8 cellular contexts compared by ENCODE assay signal in the genomic region with DNA sequence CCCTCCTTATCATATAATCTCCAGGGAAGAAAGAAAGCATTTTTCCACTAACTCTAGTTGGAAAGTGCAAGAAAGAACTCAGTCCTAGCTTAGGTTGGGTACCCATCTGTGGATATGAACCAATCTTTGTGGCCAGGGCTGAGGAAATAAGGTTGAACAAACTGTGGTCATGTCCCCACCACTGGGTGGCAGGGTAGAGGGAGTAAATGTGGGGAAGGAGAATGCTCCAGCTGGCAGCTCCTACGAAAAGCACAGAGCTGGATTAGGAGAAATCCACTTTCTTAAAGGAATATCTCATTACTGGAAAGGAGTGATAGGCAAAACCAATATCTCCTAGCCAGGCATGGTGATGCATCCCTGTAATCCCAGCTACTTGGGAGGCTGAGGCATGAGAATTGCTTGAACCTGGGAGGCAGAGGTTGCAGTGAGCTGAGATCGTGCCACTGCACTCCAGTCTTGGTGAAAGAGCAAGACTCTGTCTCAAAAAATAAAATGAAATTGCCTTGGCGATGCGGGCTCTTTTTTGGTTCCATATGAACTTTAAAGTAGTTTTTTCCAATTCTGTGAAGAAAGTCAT.
DNase-seq lines count a peak whose midpoint lies in the region; ATAC-seq, FAIRE-seq and TF ChIP-seq lines count a peak whose summit lies in the region.

No MANE protein-coding gene starts in this region.

- peak; percentile 60 for TF ChIP-seq CTCF in AG04449 (IDR thresholded peaks at IDR 0.05; ENCODE audit: insufficient read depth, low read length, missing control alignments)
- peak; percentile 51 for TF ChIP-seq CTCF in GM12873 (IDR thresholded peaks at IDR 0.05; ENCODE audit: insufficient read depth, low read depth, low read length, missing control alignments)
- TF ChIP-seq CTCF in K562 (IDR thresholded peaks at IDR 0.05 in 2 of 3, conservative IDR thresholded peaks at IDR 0.05 in 1 of 3; ENCODE audit: insufficient read depth in 2 of 3, low read depth in 1 of 3, low read length in 3 of 3), result peak; percentile 53 to 57 (median 55)
- peak; percentile 64 for TF ChIP-seq CTCF in HepG2 (CRISPR knock-in tag; IDR thresholded peaks at IDR 0.05)

- H3K4me3 ChIP-seq in AG04449 (ENCODE audit: low read depth, low read length), result no peak overlapping the region
- no peak overlapping the region for H3K4me3 ChIP-seq in K562
- H3K4me3 ChIP-seq in HepG2 (replicated peaks in 1 of 3; ENCODE audit: insufficient read depth in 1 of 3, low read depth in 2 of 3, low read length in 3 of 3), result no peak overlapping the region

- H2AFZ ChIP-seq in K562 (ENCODE audit: low read depth, low read length), result no peak overlapping the region
- no peak overlapping the region for H2AFZ ChIP-seq in HepG2 (ENCODE audit: low read length)

- 0% methylated on average over 3 of the region's 4 CpGs for WGBS in K562 (ENCODE audit: insufficient coverage, low coverage, missing lambda C conversion rate)
- WGBS in HepG2 (ENCODE audit: low lambda C conversion rate), result 24% methylated on average over 4 of the region's 4 CpGs

- FAIRE-seq in K562 (lab: Jason Lieb, UNC) (peak; percentile 52), HepG2 (lab: Jason Lieb, UNC) (peak; percentile 85)

- POLR2A ChIA-PET in AG04449 (lab: Yijun Ruan, JAX), result interaction anchor here (0.6 kb wide), 2 partner anchors 205 kb away, joined by 3 read pairs; no protein-coding TSS in a partner anchor
- POLR2A ChIA-PET in K562 (lab: Yijun Ruan, JAX), result interaction anchor here (0.7 kb wide), 1 partner anchor 584 kb away, joined by 4 read pairs; no protein-coding TSS in a partner anchor
- POLR2A ChIA-PET in HepG2 (lab: Yijun Ruan, JAX), result no interaction called here

- H3K79me2 ChIP-seq in K562 (ENCODE audit: control insufficient read depth, insufficient read depth, low read length), result no peaks in the 10 kb centered on the region
- H3K79me2 ChIP-seq in HepG2 (ENCODE audit: insufficient read depth, low read length), result no peaks in the 10 kb centered on the region

- TF ChIP-seq RAD21 in K562 (CRISPR knock-in tag; conservative IDR thresholded peaks at IDR 0.05 in 1 of 2, IDR thresholded peaks at IDR 0.05 in 1 of 2) (peak; percentile 34 to 54), HepG2 (CRISPR knock-in tag; IDR thresholded peaks at IDR 0.05) (0 out of 2 replicates have a peak, but pooled peaks have one; percentile 21)

- no peak for TF ChIP-seq EP300 in K562 (IDR thresholded peaks at IDR 0.05; ENCODE audit: low read length)
- no peak for TF ChIP-seq EP300 in HepG2 (IDR thresholded peaks at IDR 0.05; ENCODE audit: low read depth in 2 of 2, low read length in 2 of 2)
- no peak for TF ChIP-seq EP300 in HepG2 (CRISPR knock-in tag; IDR thresholded peaks at IDR 0.05; ENCODE audit: borderline replicate concordance)

- BruUV-seq in K562 (replicated peaks; lab: Mats Ljungman, UMichigan) (no TSS peak), HepG2 (replicated peaks; lab: Mats Ljungman, UMichigan) (no TSS peak)

- H3K4me2 ChIP-seq in K562 (ENCODE audit: insufficient read depth, low read length) (no peak overlapping the region), HepG2 (ENCODE audit: low read depth, low read length) (no peak overlapping the region)

- in situ Hi-C loops in K562 (cut with MboI) (loop anchor here (10.0 kb wide), 1 partner anchor 327 kb away; no protein-coding TSS in a partner anchor), HepG2 (cut with HindIII; ENCODE audit: extremely low pct_ligation_motif_present, low pct_unique_long_range_greater_than_20kb) (loop anchor here (5.0 to 25.0 kb wide), 2 partner anchors 209 to 324 kb away; partner anchors contain the start of gene SLC12A2)

- H3K36me3 ChIP-seq in K562 (ENCODE audit: control insufficient read depth, insufficient read depth, low read length) (no peaks in the 10 kb centered on the region), HepG2 (replicated peaks in 1 of 2; ENCODE audit: control insufficient read depth in 1 of 2, insufficient read depth in 2 of 2, low read length in 2 of 2) (no peaks in the 10 kb centered on the region)

- intact Hi-C loops in K562 (cut with micrococcal nuclease) (loop anchor here (5.0 to 10.0 kb wide), 2 partner anchors 313 to 1889 kb away; no protein-coding TSS in a partner anchor), HepG2 (cut with micrococcal nuclease; ENCODE audit: unreplicated experiment) (loop anchor here (1.0 to 5.0 kb wide), 2 partner anchors 204 to 314 kb away; partner anchors contain the start of gene SLC12A2)

- DNase-seq in AG04449 (ENCODE audit: low read depth, low spot score) (no peak), NCI-H2227 (lab: John Stamatoyannopoulos, UW; ENCODE audit: unreplicated experiment) (peak; percentile 25), K562 (ENCODE audit: extremely low read depth in 1 of 4, low spot score in 3 of 4) (peak in 3 of 4 experiments; percentile 10 to 38 (median 26)), HepG2 (ENCODE audit: low spot score) (peak; percentile 36)

- H3K9me1 ChIP-seq in K562 (ENCODE audit: control insufficient read depth, insufficient read depth, low read length), result no peaks in the 10 kb centered on the region

- TF ChIP-seq POLR2A in K562 (conservative IDR thresholded peaks at IDR 0.05) (no peak), HepG2 (IDR thresholded peaks at IDR 0.05; ENCODE audit: insufficient read depth in 1 of 2, low read depth in 2 of 2, low read length in 2 of 2) (no peak)

- H3K27ac ChIP-seq in K562 (ENCODE audit: extremely low read depth, low read depth, low read length) (no peak overlapping the region), HepG2 (ENCODE audit: extremely low read length, insufficient read depth, low read length) (no peak overlapping the region)

- peak; percentile 90 for ATAC-seq in K562
- peak; percentile 88 for ATAC-seq in HepG2
- ATAC-seq in HG02970 (IDR thresholded peaks at IDR 0.05; ENCODE audit: low FRiP score, unreplicated experiment), result no peak
- ATAC-seq in GM21528 (IDR thresholded peaks at IDR 0.05; ENCODE audit: low FRiP score, unreplicated experiment), result no peak
- no peak for ATAC-seq in GM18861 (IDR thresholded peaks at IDR 0.05; ENCODE audit: unreplicated experiment)

- no peaks in the 10 kb centered on the region for H3K27me3 ChIP-seq in K562 (ENCODE audit: control insufficient read depth in 2 of 2, insufficient read depth in 2 of 2, low read length in 2 of 2)
- H3K27me3 ChIP-seq in HepG2 (ENCODE audit: control insufficient read depth in 1 of 2, insufficient read depth in 2 of 2, low read length in 2 of 2), result no peaks in the 10 kb centered on the region

- H4K20me1 ChIP-seq in K562 (replicated peaks; ENCODE audit: control insufficient read depth, insufficient read depth, low read length) (no peaks in the 10 kb centered on the region), HepG2 (ENCODE audit: insufficient read depth, low read length) (no peaks in the 10 kb centered on the region)

- H3K4me1 ChIP-seq in K562 (replicated peaks in 1 of 2; ENCODE audit: control insufficient read depth in 2 of 2, insufficient read depth in 2 of 2, low read length in 2 of 2), result no peaks in the 10 kb centered on the region
- peaks cover 9% of the 10 kb centered on the region for H3K4me1 ChIP-seq in HepG2 (ENCODE audit: insufficient read depth, low read length)

- no peak overlapping the region for H3K9ac ChIP-seq in K562 (ENCODE audit: insufficient read depth in 1 of 2, low read depth in 2 of 2, low read length in 2 of 2)
- H3K9ac ChIP-seq in HepG2 (ENCODE audit: insufficient read depth, low read depth, low read length), result no peak overlapping the region

- no peaks in the 10 kb centered on the region for H3K9me3 ChIP-seq in K562 (replicated peaks; ENCODE audit: control insufficient read depth, insufficient read depth, low read depth, low read length)
- H3K9me3 ChIP-seq in HepG2 (ENCODE audit: low read length), result no peaks in the 10 kb centered on the region

- CTCF ChIA-PET in AG04449 (lab: Yijun Ruan, JAX) (interaction anchor here (0.6 to 3.9 kb wide), 17 partner anchors 9 to 324 kb away, joined by 3 to 24 read pairs (median 4); no protein-coding TSS in a partner anchor), K562 (lab: Yijun Ruan, JAX; ENCODE audit: low intra/inter-chr PET ratio) (interaction anchor here (1.3 kb wide), 1 partner anchor 323 kb away, joined by 6 read pairs; no protein-coding TSS in a partner anchor), HepG2 (lab: Yijun Ruan, JAX; ENCODE audit: low intra/inter-chr PET ratio, low total read pairs) (interaction anchor here (0.6 to 2.7 kb wide), 2 partner anchors 323 to 326 kb away, joined by 3 to 22 read pairs; no protein-coding TSS in a partner anchor)

TF ChIP-seq in K562, 482 proteins besides CTCF, POLR2A, EP300 and RAD21 (continues in another document):
- TF ChIP-seq DNMT1 (IDR thresholded peaks at IDR 0.05) (no peak), GTF2E2 (tag; IDR thresholded peaks at IDR 0.05) (no peak), ELF1 (tag; IDR thresholded peaks at IDR 0.05) (no peak)
- TF ChIP-seq, protein P1, sequence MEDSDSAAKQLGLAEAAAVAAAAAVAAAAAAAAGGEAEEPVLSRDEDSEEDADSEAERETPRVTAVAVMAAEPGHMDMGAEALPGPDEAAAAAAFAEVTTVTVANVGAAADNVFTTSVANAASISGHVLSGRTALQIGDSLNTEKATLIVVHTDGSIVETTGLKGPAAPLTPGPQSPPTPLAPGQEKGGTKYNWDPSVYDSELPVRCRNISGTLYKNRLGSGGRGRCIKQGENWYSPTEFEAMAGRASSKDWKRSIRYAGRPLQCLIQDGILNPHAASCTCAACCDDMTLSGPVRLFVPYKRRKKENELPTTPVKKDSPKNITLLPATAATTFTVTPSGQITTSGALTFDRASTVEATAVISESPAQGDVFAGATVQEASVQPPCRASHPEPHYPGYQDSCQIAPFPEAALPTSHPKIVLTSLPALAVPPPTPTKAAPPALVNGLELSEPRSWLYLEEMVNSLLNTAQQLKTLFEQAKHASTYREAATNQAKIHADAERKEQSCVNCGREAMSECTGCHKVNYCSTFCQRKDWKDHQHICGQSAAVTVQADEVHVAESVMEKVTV (CRISPR knock-in tag; IDR thresholded peaks at IDR 0.05), result 0 out of 2 replicates have a peak, but pooled peaks have one; percentile 11

TF ChIP-seq in HepG2, 621 proteins besides CTCF, POLR2A, EP300 and RAD21 (continues in another document):
- TF ChIP-seq ZNF670 (CRISPR knock-in tag; IDR thresholded peaks at IDR 0.05; ENCODE audit: borderline replicate concordance) (no peak), SMC3 (IDR thresholded peaks at IDR 0.05; ENCODE audit: low read length) (peak; percentile 71), NAIF1 (CRISPR knock-in tag; IDR thresholded peaks at IDR 0.05; ENCODE audit: borderline replicate concordance) (no peak), TFAP4 (IDR thresholded peaks at IDR 0.05; ENCODE audit: borderline replicate concordance, low read depth) (peak; percentile 16; the same call in 1 of the 2 replicates)

Comparison
In these comparisons a context has a peak if more than half of its experiments do, and no peak if none do; other contexts are left out.
1. ATAC-seq: peak in K562 (single experiment) and HepG2 (single experiment); none in HG02970 (single experiment), GM21528 (single experiment) and GM18861 (single experiment).
2. Peak in every context shown above with its lines, with median percentiles within 50 percentile points of each other: CTCF ChIP-seq.